Comparison of ENCODE assay signal across 17 cellular contexts in the genomic region with DNA sequence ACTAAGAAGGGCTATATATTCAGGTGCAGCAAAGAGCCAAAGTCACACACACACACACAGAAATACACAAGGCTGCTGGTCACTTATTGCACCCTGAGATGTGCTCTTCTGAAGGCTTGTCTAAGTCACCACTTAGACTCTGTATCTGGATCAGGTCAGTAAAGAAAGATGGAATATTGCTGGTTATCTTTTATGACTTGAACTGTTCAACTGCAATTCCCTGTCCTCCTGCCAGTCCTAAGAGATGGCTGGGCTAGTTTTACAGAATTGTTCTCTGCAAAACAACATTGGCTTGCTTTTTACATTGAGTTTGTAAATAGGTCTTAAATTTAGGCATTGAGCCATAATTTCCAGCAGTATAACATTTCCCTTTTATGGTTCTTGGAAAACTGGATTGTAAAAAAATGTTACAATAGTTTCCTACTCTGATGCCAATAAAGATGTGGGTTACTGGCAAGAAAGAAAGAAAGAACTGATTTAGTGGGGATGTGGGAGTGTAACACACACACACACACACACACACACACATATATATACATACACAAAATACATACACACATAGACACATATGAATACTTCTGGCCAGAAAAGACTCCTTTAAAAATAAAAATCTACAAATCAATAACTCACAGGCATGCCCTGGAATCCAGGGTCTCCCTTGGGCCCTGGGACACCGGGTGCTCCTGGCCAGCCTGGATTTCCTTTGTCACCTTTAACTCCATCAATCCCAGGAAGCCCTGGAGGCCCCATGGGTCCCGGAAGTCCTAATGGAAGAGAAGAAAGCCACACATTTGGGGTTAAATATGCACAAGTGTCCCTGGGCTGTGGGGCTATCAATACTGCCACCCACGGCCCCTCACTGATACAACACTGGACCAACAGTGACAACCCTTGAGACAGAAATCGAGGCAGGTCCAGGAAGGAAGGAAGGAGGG.
DNase-seq lines count a peak whose midpoint lies in the region; ATAC-seq and TF ChIP-seq lines count a peak whose summit lies in the region.
"Had no signal": no experiment of that assay in that cellular context is flagged by ENCODE, and none has a peak within 500 bp of the region (broad histone marks: within the 10 kb centered on the region; RNA-seq: fewer than 3 reads in every experiment).

No MANE protein-coding gene starts in this region.

- H3K4me1 Mint-ChIP-seq in MCF 10A (ENCODE audit: insufficient read depth, unreplicated experiment) (no peaks in the 10 kb centered on the region), osteocyte (ENCODE audit: unreplicated experiment) (no peaks in the 10 kb centered on the region)
- no peaks in the 10 kb centered on the region for H3K4me1 Mint-ChIP-seq in activated T-cell treated with anti-CD3 and anti-CD28 coated beads, Interleukin-2, amount 50 U/mL, for 72 hours (ENCODE audit: low read depth)

- intact Hi-C loops in MCF 10A (cut with micrococcal nuclease), result no loop called here
- intact Hi-C loops in mammary epithelial cell (cut with micrococcal nuclease), result no loop called here

- H3K9ac ChIP-seq in mammary epithelial cell (ENCODE audit: insufficient read depth, low read length), result no peak overlapping the region

- TF ChIP-seq CTCF in MCF 10A (IDR thresholded peaks at IDR 0.05; ENCODE audit: unreplicated experiment) (no peak), mammary epithelial cell (conservative IDR thresholded peaks at IDR 0.05 in 1 of 2, IDR thresholded peaks at IDR 0.05 in 1 of 2; ENCODE audit: extremely low read depth in 1 of 2, insufficient read depth in 1 of 2, low read depth in 1 of 2, low read length in 2 of 2) (no peak), fibroblast of pulmonary artery (IDR thresholded peaks at IDR 0.05; ENCODE audit: low read length, missing control alignments) (no peak), osteocyte (IDR thresholded peaks at IDR 0.05) (no peak), foreskin keratinocyte (conservative IDR thresholded peaks at IDR 0.05) (no peak)

- H3K36me3 ChIP-seq in mammary epithelial cell (ENCODE audit: insufficient read depth, low read length), result peaks cover 14% of the 10 kb centered on the region

- peaks cover 23% of the 10 kb centered on the region for H3K36me3 Mint-ChIP-seq in MCF 10A (ENCODE audit: insufficient read depth, unreplicated experiment)
- H3K36me3 Mint-ChIP-seq in osteocyte (ENCODE audit: unreplicated experiment), result peaks cover 56% of the 10 kb centered on the region
- H3K36me3 Mint-ChIP-seq in activated T-cell treated with anti-CD3 and anti-CD28 coated beads, Interleukin-2, amount 50 U/mL, for 72 hours (ENCODE audit: insufficient read depth in 2 of 2), result no peaks in the 10 kb centered on the region

- in situ Hi-C loops in mammary epithelial cell (cut with MboI; ENCODE audit: low sequenced_read_pairs in 2 of 2), result no loop called here

- no peak overlapping the region for H3K4me2 ChIP-seq in mammary epithelial cell (ENCODE audit: insufficient read depth, low read depth, low read length)

- dilution Hi-C loops in mammary epithelial cell (cut with HindIII; ENCODE audit: low sequenced_read_pairs), result no loop called here

- ATAC-seq in activated T-cell treated with anti-CD3 and anti-CD28 coated beads, Interleukin-2, amount 50 U/mL, for 72 hours (replicated peaks in 1 of 2), result no peak
- ATAC-seq in foreskin keratinocyte, result no peak
- ATAC-seq in GM18505 (IDR thresholded peaks at IDR 0.05; ENCODE audit: unreplicated experiment), result no peak
- ATAC-seq: K562 had no signal

- CTCF ChIA-PET in MCF 10A (lab: Yijun Ruan, JAX) (interaction anchor here (0.7 kb wide), 1 partner anchor 560 kb away, joined by 3 read pairs; no protein-coding TSS in a partner anchor), mammary epithelial cell (lab: Charles Lee; ENCODE audit: low non-redundant PET) (no interaction called here)

- DNase-seq in MCF 10A (ENCODE audit: unreplicated experiment) (no peak), mammary epithelial cell (no peak), fibroblast of pulmonary artery (ENCODE audit: low read depth) (peak; percentile 23), osteocyte (ENCODE audit: extremely low spot score, unreplicated experiment) (no peak), T-helper 9 cell (no peak), foreskin keratinocyte (no peak)
- DNase-seq in activated T-cell treated with anti-CD3 and anti-CD28 coated beads, Interleukin-2, amount 50 U/mL, for 72 hours, result no peak
- DNase-seq: Caco-2, HCEC 1CT, NCI-H1092, NCI-H1694, NCI-H2107, NCI-H69 had no signal

- H3K4me1 ChIP-seq in mammary epithelial cell (ENCODE audit: insufficient read depth, low read length) (peaks cover 5% of the 10 kb centered on the region), foreskin keratinocyte (no peaks in the 10 kb centered on the region)
- H3K4me1 ChIP-seq: Caco-2 had no signal

- H3K27ac Mint-ChIP-seq in MCF 10A (ENCODE audit: low read depth, unreplicated experiment), result peak overlapping the region; percentile 29
- peak overlapping the region; percentile 60 for H3K27ac Mint-ChIP-seq in osteocyte (ENCODE audit: unreplicated experiment)
- H3K27ac Mint-ChIP-seq in activated T-cell treated with anti-CD3 and anti-CD28 coated beads, Interleukin-2, amount 50 U/mL, for 72 hours, result no peak overlapping the region

- H4K20me1 ChIP-seq in mammary epithelial cell (ENCODE audit: insufficient read depth, low read length), result no peaks in the 10 kb centered on the region

- POLR2A ChIA-PET in MCF 10A (lab: Yijun Ruan, JAX), result no interaction called here

- H3K27ac ChIP-seq in mammary epithelial cell (ENCODE audit: insufficient read depth, low read depth, low read length), result no peak overlapping the region
- no peak overlapping the region for H3K27ac ChIP-seq in foreskin keratinocyte
- H3K27ac ChIP-seq: 22Rv1, C4-2B had no signal

- H3K9me3 ChIP-seq in mammary epithelial cell (replicated peaks; ENCODE audit: insufficient read depth, low read length), result no peaks in the 10 kb centered on the region

- BruUV-seq in MCF 10A (replicated peaks; lab: Mats Ljungman, UMichigan), result no TSS peak
- no TSS peak for BruUV-seq in mammary epithelial cell (replicated peaks; lab: Mats Ljungman, UMichigan)

- no peaks in the 10 kb centered on the region for H3K79me2 ChIP-seq in mammary epithelial cell (ENCODE audit: insufficient read depth, low read length)

- H3K27me3 Mint-ChIP-seq in MCF 10A (ENCODE audit: insufficient read depth, unreplicated experiment), result no peaks in the 10 kb centered on the region
- no peaks in the 10 kb centered on the region for H3K27me3 Mint-ChIP-seq in osteocyte (ENCODE audit: unreplicated experiment)
- no peaks in the 10 kb centered on the region for H3K27me3 Mint-ChIP-seq in activated T-cell treated with anti-CD3 and anti-CD28 coated beads, Interleukin-2, amount 50 U/mL, for 72 hours (ENCODE audit: low read depth)

- H3K4me3 ChIP-seq in mammary epithelial cell (replicated peaks in 1 of 3; ENCODE audit: insufficient read depth in 1 of 3, low read depth in 2 of 3, low read length in 3 of 3) (no peak overlapping the region), fibroblast of pulmonary artery (replicated peaks; ENCODE audit: low read depth, low read length) (no peak overlapping the region)
- H3K4me3 ChIP-seq: K562 had no signal

- H3K9me3 Mint-ChIP-seq in MCF 10A (ENCODE audit: unreplicated experiment) (no peaks in the 10 kb centered on the region), osteocyte (ENCODE audit: unreplicated experiment) (no peaks in the 10 kb centered on the region)
- H3K9me3 Mint-ChIP-seq in activated T-cell treated with anti-CD3 and anti-CD28 coated beads, Interleukin-2, amount 50 U/mL, for 72 hours, result peaks cover 0 to 2% of the 10 kb centered on the region in 2 donors

- WGBS in mammary epithelial cell (ENCODE audit: low coverage, missing lambda C conversion rate), result 75% methylated on average over 4 of the region's 4 CpGs

- no peak for TF ChIP-seq POLR2A in GM18505 (IDR thresholded peaks at IDR 0.05; ENCODE audit: borderline replicate concordance, extremely low read depth, insufficient read depth, insufficient read length)

- H3K4me3 Mint-ChIP-seq in MCF 10A (ENCODE audit: unreplicated experiment) (no peak overlapping the region), osteocyte (ENCODE audit: unreplicated experiment) (no peak overlapping the region)
- no peak overlapping the region for H3K4me3 Mint-ChIP-seq in activated T-cell treated with anti-CD3 and anti-CD28 coated beads, Interleukin-2, amount 50 U/mL, for 72 hours

- no peak overlapping the region for H2AFZ ChIP-seq in mammary epithelial cell (ENCODE audit: low read depth, low read length)

- H3K27me3 ChIP-seq in mammary epithelial cell (ENCODE audit: insufficient read depth, low read length), result no peaks in the 10 kb centered on the region
- no peaks in the 10 kb centered on the region for H3K27me3 ChIP-seq in foreskin keratinocyte
